8 cellular contexts compared by ENCODE assay signal in genomic region chr14:106061877-106062500, GRCh38.
DNase-seq lines count a peak whose midpoint lies in the region; ATAC-seq and TF ChIP-seq lines count a peak whose summit lies in the region.
"Not testable (repeated sequence)": the region's sequence is repeated elsewhere in the genome, so short reads cannot be mapped to it uniquely, and the experiment has no call there.

No MANE protein-coding gene starts in this region.

- H3K4me1 Mint-ChIP-seq in stimulated activated naive CD8-positive, alpha-beta T cell treated with anti-CD3 and anti-CD28 coated beads, Interleukin-15, amount 100 ng/mL, for 72 hours: peaks cover 21% of the 10 kb centered on the region

- intact Hi-C loops in PC-9 (cut with micrococcal nuclease; ENCODE audit: unreplicated experiment); left ventricle myocardium superior (cut with micrococcal nuclease): not testable (repeated sequence)

- H3K27me3 Mint-ChIP-seq in stimulated activated naive CD8-positive, alpha-beta T cell treated with anti-CD3 and anti-CD28 coated beads, Interleukin-15, amount 100 ng/mL, for 72 hours: peaks cover 66% of the 10 kb centered on the region

- H3K4me3 ChIP-seq in LNCaP clone FGC (ENCODE audit: low read depth, low read length); PC-9: not testable (repeated sequence)

- not testable (repeated sequence) for H3K9me3 ChIP-seq in PC-9 (ENCODE audit: insufficient read depth, low read depth)

- BruUV-seq in PC-9 (replicated peaks; lab: Mats Ljungman, UMichigan): not testable (repeated sequence)

- CTCF ChIA-PET in PC-9 (lab: Charles Lee): not testable (repeated sequence)

- H3K27ac Mint-ChIP-seq in stimulated activated naive CD8-positive, alpha-beta T cell treated with anti-CD3 and anti-CD28 coated beads, Interleukin-15, amount 100 ng/mL, for 72 hours: peak overlapping the region in 1 of 2 donors; percentile 42

- ATAC-seq in left ventricle myocardium superior: not testable (repeated sequence)
- peak; percentile 85 for ATAC-seq in stimulated activated naive CD8-positive, alpha-beta T cell treated with anti-CD3 and anti-CD28 coated beads, Interleukin-15, amount 100 ng/mL, for 72 hours

- not testable (repeated sequence) for H3K79me2 ChIP-seq in PC-9 (ENCODE audit: low read depth)

- TF ChIP-seq CTCF in LNCaP clone FGC (IDR thresholded peaks at IDR 0.05; ENCODE audit: control insufficient read depth, extremely low read depth, insufficient read depth) (peak; percentile 42), PC-9 (conservative IDR thresholded peaks at IDR 0.05) (peak; percentile 59)

- H3K4me1 ChIP-seq in PC-9 (replicated peaks; ENCODE audit: insufficient read depth): not testable (repeated sequence)

- not testable (repeated sequence) for H3K27ac ChIP-seq in PC-9

- H3K36me3 ChIP-seq in PC-9 (ENCODE audit: low read depth): not testable (repeated sequence)

- not testable (repeated sequence) for H2AFZ ChIP-seq in PC-9

- DNase-seq in ELF-1 (ENCODE audit: low read depth, low spot score) (peak; percentile 24), PC-9 (peak in 1 of 2 experiments; percentile 15), left ventricle myocardium superior (peak; percentile 31)
- not testable (repeated sequence) for DNase-seq in LNCaP clone FGC (ENCODE audit: low read depth)
- peak; percentile 88 for DNase-seq in activated CD4-positive, alpha-beta T cell treated with anti-CD3 and anti-CD28 coated beads for 48 hours
- DNase-seq in activated effector memory CD4-positive, alpha-beta T cell treated with anti-CD3 and anti-CD28 coated beads, Interleukin-2, amount 50 U/mL, for 16 hours: peak; percentile 93
- DNase-seq in stimulated activated CD4-positive, alpha-beta T cell treated with anti-CD3 and anti-CD28 coated beads, Interleukin-1b, Interleukin-23, amount 100 ng/mL, for 4 hours (ENCODE audit: low read depth in 2 of 2): peak; percentile 71 to 81
- peak; percentile 69 to 76 for DNase-seq in stimulated activated naive CD8-positive, alpha-beta T cell treated with anti-CD3 and anti-CD28 coated beads, Interleukin-15, amount 100 ng/mL, for 72 hours

- H4K20me1 ChIP-seq in PC-9 (ENCODE audit: insufficient read depth): not testable (repeated sequence)

- H3K9me2 ChIP-seq in PC-9 (ENCODE audit: insufficient read depth): not testable (repeated sequence)

- POLR2A ChIA-PET in PC-9 (lab: Charles Lee; ENCODE audit: unreplicated experiment): not testable (repeated sequence)

- H3K9me3 Mint-ChIP-seq in stimulated activated naive CD8-positive, alpha-beta T cell treated with anti-CD3 and anti-CD28 coated beads, Interleukin-15, amount 100 ng/mL, for 72 hours: not testable (repeated sequence)

- H3K4me3 Mint-ChIP-seq in stimulated activated naive CD8-positive, alpha-beta T cell treated with anti-CD3 and anti-CD28 coated beads, Interleukin-15, amount 100 ng/mL, for 72 hours: peak overlapping the region in 1 of 2 donors; percentile 48

- peaks cover 15% of the 10 kb centered on the region; the same call in 1 of the 2 replicates for H3K27me3 ChIP-seq in PC-9 (ENCODE audit: insufficient read depth, low read depth)

- H3F3A ChIP-seq in PC-9 (ENCODE audit: insufficient read depth, low read depth): not testable (repeated sequence)

- H3K4me2 ChIP-seq in PC-9: not testable (repeated sequence)
